ENCODE assay signal across 6 cellular contexts in genomic region chr1:156750191-156750931, GRCh38. TPM values are rescaled to one million over a fixed set of nuclear protein-coding genes. Genes with fewer than 3 reads are reported as not detected.
A peak's percentile ranks its signal among the peaks of the same experiment; 100 is the strongest.
DNase-seq lines count a peak whose midpoint lies in the region; TF ChIP-seq lines count a peak whose summit lies in the region.

No MANE protein-coding gene starts in this region.

- peaks cover 5% of the 10 kb centered on the region for H3K27me3 Mint-ChIP-seq in brain
- H3K27me3 Mint-ChIP-seq in nephron (ENCODE audit: low read depth) = no peaks in the 10 kb centered on the region

- H3K9me3 Mint-ChIP-seq in brain = no peaks in the 10 kb centered on the region
- H3K9me3 Mint-ChIP-seq in nephron = no peaks in the 10 kb centered on the region

- H3K27ac Mint-ChIP-seq in brain (peak overlapping the region; percentile 98 to 100 (median 99)), nephron (peak overlapping the region; percentile 99)

- TF ChIP-seq CTCF in C4-2B (conservative IDR thresholded peaks at IDR 0.05) = no peak
- no peak for TF ChIP-seq CTCF in brain (conservative IDR thresholded peaks at IDR 0.05)
- TF ChIP-seq CTCF in nephron (IDR thresholded peaks at IDR 0.05; ENCODE audit: unreplicated experiment in 3 of 3) = no peak

- H3K4me1 Mint-ChIP-seq in brain = peaks cover 80% of the 10 kb centered on the region
- peaks cover 74% of the 10 kb centered on the region for H3K4me1 Mint-ChIP-seq in nephron

- peak overlapping the region; percentile 100 for H3K27ac ChIP-seq in C4-2B

- DNase-seq in NCI-H146 treated with DMSO at 0.1 percent for 48 hours (lab: John Stamatoyannopoulos, UW; ENCODE audit: unreplicated experiment) (peak; percentile 59), NCI-H2227 (lab: John Stamatoyannopoulos, UW; ENCODE audit: unreplicated experiment) (no peak)
- DNase-seq in NK-92 treated with Interleukin-12 subunit alpha and Interleukin-12 subunit beta, amount 100 ng/mL, for 24 hours (lab: John Stamatoyannopoulos, UW) = no peak

- H3K4me3 Mint-ChIP-seq in brain = peak overlapping the region; percentile 92 to 98 (median 95)
- peak overlapping the region; percentile 94 to 99 (median 97) for H3K4me3 Mint-ChIP-seq in nephron

- no peaks in the 10 kb centered on the region for H3K36me3 Mint-ChIP-seq in brain
- H3K36me3 Mint-ChIP-seq in nephron (ENCODE audit: low read depth) = peaks cover 8% of the 10 kb centered on the region

RNA-seq across cellular contexts. Expression of gene HDGF, which starts 1.1 kb away (rescaled TPM):
- polyA plus RNA-seq in brain (ENCODE audit: insufficient read depth, low read depth, low replicate concordance) = 502 TPM

RNA-seq across cellular contexts. Expression of gene MRPL24, which starts 9.5 kb away (rescaled TPM):
- 111 TPM for polyA plus RNA-seq in brain (ENCODE audit: insufficient read depth, low read depth, low replicate concordance)

RNA-seq across cellular contexts. Expression of gene PRCC, which starts 17.0 kb away (rescaled TPM):
- 111 TPM for polyA plus RNA-seq in brain (ENCODE audit: insufficient read depth, low read depth, low replicate concordance)

RNA-seq across cellular contexts. Expression of gene ISG20L2, which starts 21.8 kb away (rescaled TPM):
- polyA plus RNA-seq in brain (ENCODE audit: insufficient read depth, low read depth, low replicate concordance) = 41.5 TPM

RNA-seq across cellular contexts. Expression of gene METTL25B, which starts 22.1 kb away (rescaled TPM):
- polyA plus RNA-seq in brain (ENCODE audit: insufficient read depth, low read depth, low replicate concordance) = 46.8 TPM
